In genomic region chr12:48671231-48671856, GRCh38 we compare ENCODE assay signal across 25 cellular contexts. TPM values are rescaled to one million over a fixed set of nuclear protein-coding genes. Genes with fewer than 3 reads are reported as not detected.
DNase-seq lines count a peak whose midpoint lies in the region; FAIRE-seq and TF ChIP-seq lines count a peak whose summit lies in the region.
"Had no signal": no experiment of that assay in that cellular context is flagged by ENCODE, and none has a peak within 500 bp of the region (broad histone marks: within the 10 kb centered on the region; RNA-seq: fewer than 3 reads in every experiment).

No MANE protein-coding gene starts in this region.

- H3K36me3 Mint-ChIP-seq in activated T-helper 1 cell treated with anti-CD3 and anti-CD28 coated beads, Interleukin-12 subunit alpha, Interleukin-12 subunit beta, Interleukin-2, Interleukin-4 antibody, amounts not matched to agents 30 ng/mL and 10 ng/mL and 1 ng/mL, durations not matched to agents 14 hours and 24 hours and 36 hours (ENCODE audit: low read depth): peaks cover 36% of the 10 kb centered on the region

- H3K27ac Mint-ChIP-seq in activated T-helper 1 cell treated with anti-CD3 and anti-CD28 coated beads, Interleukin-12 subunit alpha, Interleukin-12 subunit beta, Interleukin-2, Interleukin-4 antibody, amounts not matched to agents 30 ng/mL and 10 ng/mL and 1 ng/mL, durations not matched to agents 14 hours and 24 hours and 36 hours: peak overlapping the region; percentile 19
- H3K27ac Mint-ChIP-seq: CD8-positive, alpha-beta memory T cell; GM23338; naive B cell had no signal

- DNase-seq in AG10803 (ENCODE audit: low read depth) (peak; percentile 31), keratinocyte (ENCODE audit: low read depth, low spot score) (peak; percentile 92), GF-D8 (lab: John Stamatoyannopoulos, UW) (no peak), NCI-H2196 treated with DMSO at 0.1 percent for 48 hours (lab: John Stamatoyannopoulos, UW; ENCODE audit: unreplicated experiment) (no peak), hepatocyte (ENCODE audit: low spot score) (no peak), NOMO-1 (lab: John Stamatoyannopoulos, UW; ENCODE audit: unreplicated experiment in 2 of 2) (no peak)
- DNase-seq in activated T-helper 1 cell treated with anti-CD3 and anti-CD28 coated beads, Interleukin-12 subunit alpha, Interleukin-12 subunit beta, Interleukin-2, Interleukin-4 antibody, amounts not matched to agents 30 ng/mL and 10 ng/mL and 1 ng/mL, durations not matched to agents 14 hours and 24 hours and 36 hours (ENCODE audit: low spot score): no peak
- DNase-seq: activated CD4-positive, CD25-positive, alpha-beta regulatory T cell treated with anti-CD3 and anti-CD28 coated beads, Interleukin-2, amount 50 U/mL, for 72 hours; activated effector memory CD4-positive, alpha-beta T cell treated with anti-CD3 and anti-CD28 coated beads, Interleukin-2, amount 50 U/mL, for 16 hours; anterior cingulate cortex; CD8-positive, alpha-beta memory T cell; cerebellar nuclear complex; DMS79; effector CD8-positive, alpha-beta T cell; kidney; naive B cell; NCI-H1105; NCI-H526 treated with DMSO at 0.1 percent for 48 hours; OCI-M1; pancreas; stimulated activated naive CD8-positive, alpha-beta T cell treated with anti-CD3 and anti-CD28 coated beads, Interleukin-15, Interleukin-2, amounts not matched to agents 100 U/mL and 50 U/mL, for 24 hours; trophoblast cell had no signal

- no peak overlapping the region for H2AFZ ChIP-seq in keratinocyte (ENCODE audit: control insufficient read depth, low read length)
- H2AFZ ChIP-seq in hepatocyte: no peak overlapping the region
- H2AFZ ChIP-seq: GM23338 had no signal

- dilution Hi-C loops in keratinocyte (cut with MboI; ENCODE audit: extremely low pct_ligation_motif_present, low sequenced_read_pairs): no loop called here

- H3K4me3 Mint-ChIP-seq in activated T-helper 1 cell treated with anti-CD3 and anti-CD28 coated beads, Interleukin-12 subunit alpha, Interleukin-12 subunit beta, Interleukin-2, Interleukin-4 antibody, amounts not matched to agents 30 ng/mL and 10 ng/mL and 1 ng/mL, durations not matched to agents 14 hours and 24 hours and 36 hours: no peak overlapping the region
- H3K4me3 Mint-ChIP-seq: CD8-positive, alpha-beta memory T cell; GM23338; naive B cell had no signal

- no peak for TF ChIP-seq CTCF in AG10803 (conservative IDR thresholded peaks at IDR 0.05; ENCODE audit: low read length)
- no peak for TF ChIP-seq CTCF in HEK293 (tag by site-specific recombination; IDR thresholded peaks at IDR 0.05)
- no peak for TF ChIP-seq CTCF in keratinocyte (optimal IDR thresholded peaks at IDR 0.05 in 1 of 3, IDR thresholded peaks at IDR 0.05 in 1 of 3, conservative IDR thresholded peaks at IDR 0.05 in 1 of 3; ENCODE audit: extremely low read depth in 1 of 3, insufficient read depth in 2 of 3, low read length in 3 of 3)
- no peak for TF ChIP-seq CTCF in hepatocyte (IDR thresholded peaks at IDR 0.05; ENCODE audit: poor library complexity)

- H3K9me3 ChIP-seq in HEK293 (ENCODE audit: control insufficient read depth, insufficient read depth, low read depth, low read length) (no peaks in the 10 kb centered on the region), keratinocyte (ENCODE audit: control insufficient read depth, low read depth, low read length) (no peaks in the 10 kb centered on the region), hepatocyte (ENCODE audit: low read depth) (no peaks in the 10 kb centered on the region)
- H3K9me3 ChIP-seq: pancreas had no signal

- H4K20me1 ChIP-seq in keratinocyte (ENCODE audit: control insufficient read depth, extremely low read depth, insufficient read depth, low read length) (peaks cover 10% of the 10 kb centered on the region), hepatocyte (ENCODE audit: insufficient read depth, poor library complexity, severe bottlenecking) (peaks cover 32% of the 10 kb centered on the region)

- no peaks in the 10 kb centered on the region for H3K27me3 Mint-ChIP-seq in activated T-helper 1 cell treated with anti-CD3 and anti-CD28 coated beads, Interleukin-12 subunit alpha, Interleukin-12 subunit beta, Interleukin-2, Interleukin-4 antibody, amounts not matched to agents 30 ng/mL and 10 ng/mL and 1 ng/mL, durations not matched to agents 14 hours and 24 hours and 36 hours (ENCODE audit: insufficient read depth)
- H3K27me3 Mint-ChIP-seq: CD8-positive, alpha-beta memory T cell; naive B cell had no signal

- H3K4me2 ChIP-seq in keratinocyte (ENCODE audit: control insufficient read depth, extremely low read depth, insufficient read depth, low read depth, low read length): peak overlapping the region; percentile 58
- no peak overlapping the region for H3K4me2 ChIP-seq in hepatocyte
- H3K4me2 ChIP-seq: GM23338, KMS-11 had no signal

- no peaks in the 10 kb centered on the region for H3K9me3 Mint-ChIP-seq in activated T-helper 1 cell treated with anti-CD3 and anti-CD28 coated beads, Interleukin-12 subunit alpha, Interleukin-12 subunit beta, Interleukin-2, Interleukin-4 antibody, amounts not matched to agents 30 ng/mL and 10 ng/mL and 1 ng/mL, durations not matched to agents 14 hours and 24 hours and 36 hours
- H3K9me3 Mint-ChIP-seq: CD8-positive, alpha-beta memory T cell; GM23338; naive B cell had no signal

- H3K36me3 ChIP-seq in HEK293 (ENCODE audit: control insufficient read depth in 2 of 2, insufficient read depth in 1 of 2, low read length in 2 of 2) (peaks cover 89 to 91% of the 10 kb centered on the region in 2 experiments), keratinocyte (ENCODE audit: control insufficient read depth in 2 of 2, extremely low read depth in 1 of 2, insufficient read depth in 2 of 2, low read length in 2 of 2) (peaks cover 29 to 31% of the 10 kb centered on the region in 2 experiments), hepatocyte (replicated peaks; ENCODE audit: insufficient read depth, low read depth) (no peaks in the 10 kb centered on the region)

- H3K4me3 ChIP-seq in AG10803 (ENCODE audit: low read length): no peak overlapping the region
- H3K4me3 ChIP-seq in HEK293 (ENCODE audit: low read depth, low read length): no peak overlapping the region
- H3K4me3 ChIP-seq in keratinocyte (ENCODE audit: control insufficient read depth in 2 of 3, extremely low read depth in 1 of 3, insufficient read depth in 2 of 3, low read depth in 1 of 3, low read length in 3 of 3): no peak overlapping the region
- H3K4me3 ChIP-seq in hepatocyte: no peak overlapping the region
- H3K4me3 ChIP-seq: GM23338, pancreas had no signal

- no peaks in the 10 kb centered on the region for H3K4me1 ChIP-seq in HEK293 (ENCODE audit: control insufficient read depth, insufficient read depth, low read length)
- H3K4me1 ChIP-seq in keratinocyte (ENCODE audit: control insufficient read depth, extremely low read depth, insufficient read depth, low read length): peaks cover 15% of the 10 kb centered on the region
- H3K4me1 ChIP-seq in hepatocyte (ENCODE audit: insufficient read depth): no peaks in the 10 kb centered on the region
- H3K4me1 ChIP-seq: pancreas had no signal

- CTCF ChIA-PET in HEK293 (lab: Yijun Ruan, JAX): interaction anchor here (0.5 to 0.6 kb wide), 2 partner anchors 13 to 90 kb away, joined by 6 read pairs; no protein-coding TSS in a partner anchor

- peaks cover 6% of the 10 kb centered on the region for H3K4me1 Mint-ChIP-seq in activated T-helper 1 cell treated with anti-CD3 and anti-CD28 coated beads, Interleukin-12 subunit alpha, Interleukin-12 subunit beta, Interleukin-2, Interleukin-4 antibody, amounts not matched to agents 30 ng/mL and 10 ng/mL and 1 ng/mL, durations not matched to agents 14 hours and 24 hours and 36 hours (ENCODE audit: low read depth)
- H3K4me1 Mint-ChIP-seq: GM23338 had no signal

- H3K9me1 ChIP-seq in keratinocyte (ENCODE audit: control insufficient read depth, extremely low read depth, insufficient read depth, low read length): no peaks in the 10 kb centered on the region

- H3K27me3 ChIP-seq in keratinocyte (ENCODE audit: control insufficient read depth, extremely low read depth, insufficient read depth, low read length) (no peaks in the 10 kb centered on the region), hepatocyte (no peaks in the 10 kb centered on the region)
- H3K27me3 ChIP-seq: pancreas had no signal

- H3K79me2 ChIP-seq in keratinocyte (ENCODE audit: control insufficient read depth, insufficient read depth, low read length) (peaks cover 48% of the 10 kb centered on the region), hepatocyte (peaks cover 66% of the 10 kb centered on the region)

- no peak overlapping the region for H3K9ac ChIP-seq in keratinocyte (ENCODE audit: control insufficient read depth, extremely low read depth, insufficient read depth, low read length)
- H3K9ac ChIP-seq: KMS-11 had no signal

- FAIRE-seq in keratinocyte (lab: Jason Lieb, UNC): peak; percentile 67
- FAIRE-seq: kidney, pancreas had no signal

- H3K9me2 ChIP-seq in hepatocyte (replicated peaks; ENCODE audit: insufficient read depth): no peaks in the 10 kb centered on the region

- WGBS in hepatocyte (ENCODE audit: low lambda C conversion rate, missing lambda C conversion rate): 93% methylated on average over 7 of the region's 8 CpGs

- intact Hi-C loops in activated T-helper 1 cell treated with anti-CD3 and anti-CD28 coated beads, Interleukin-12 subunit alpha, Interleukin-12 subunit beta, Interleukin-2, Interleukin-4 antibody, amounts not matched to agents 30 ng/mL and 10 ng/mL and 1 ng/mL, durations not matched to agents 14 hours and 24 hours and 36 hours (cut with micrococcal nuclease): no loop called here

- POLR2A ChIA-PET in HEK293 (lab: Yijun Ruan, JAX): interaction anchor here (0.6 to 3.6 kb wide), 2 partner anchors 11 to 15 kb away, joined by 5 to 18 read pairs; partner anchors contain the start of gene KANSL2

- H3K27ac ChIP-seq in HEK293 (ENCODE audit: extremely low read depth, low read depth, low read length): no peak overlapping the region
- H3K27ac ChIP-seq in keratinocyte (ENCODE audit: control insufficient read depth, insufficient read depth, low read length): peak overlapping the region; percentile 58
- no peak overlapping the region for H3K27ac ChIP-seq in hepatocyte
- H3K27ac ChIP-seq: KMS-11, pancreas had no signal

RNA-seq across cellular contexts. Expression of gene KANSL2, which starts 10.7 kb away (rescaled TPM):
- total RNA-seq in activated T-helper 1 cell treated with anti-CD3 and anti-CD28 coated beads, Interleukin-12 subunit alpha, Interleukin-12 subunit beta, Interleukin-2, Interleukin-4 antibody, amounts not matched to agents 30 ng/mL and 10 ng/mL and 1 ng/mL, durations not matched to agents 14 hours and 24 hours and 36 hours: 65.3 and 66.4 TPM in 2 replicates
- polyA plus RNA-seq in keratinocyte (36.1 to 42.8 TPM (median 37.8 TPM) in 3 replicates), hepatocyte (22.6 and 27.1 TPM in 2 replicates)
- polyA plus RNA-seq in keratinocyte (2011; ENCODE audit: low read depth): 18.7 TPM
- polyA plus RNA-seq in keratinocyte (2011; cell fraction: cytosol; rRNA removed): 25.9 and 33.5 TPM in 2 replicates
- polyA plus RNA-seq in keratinocyte (2011; cell fraction: nucleus; rRNA removed): 66.0 and 78.3 TPM in 2 replicates
- polyA plus RNA-seq in keratinocyte (2012; ENCODE audit: low replicate concordance): 23.1 and 26.0 TPM in 2 replicates
- 32.1 to 46.3 TPM (median 39.7 TPM) in 3 replicates for polyA minus RNA-seq in keratinocyte
- polyA minus RNA-seq in keratinocyte (2011; cell fraction: cytosol; rRNA and poly(A)+ RNA removed): 27.8 TPM
- 32.3 and 46.6 TPM in 2 replicates for polyA minus RNA-seq in keratinocyte (2011; cell fraction: nucleus; rRNA and poly(A)+ RNA removed)
- total RNA-seq in hepatocyte: 30.3 and 33.3 TPM in 2 replicates

RNA-seq across cellular contexts. Expression of gene CCNT1, which starts 45.2 kb away (rescaled TPM):
- 67.2 and 67.7 TPM in 2 replicates for total RNA-seq in activated T-helper 1 cell treated with anti-CD3 and anti-CD28 coated beads, Interleukin-12 subunit alpha, Interleukin-12 subunit beta, Interleukin-2, Interleukin-4 antibody, amounts not matched to agents 30 ng/mL and 10 ng/mL and 1 ng/mL, durations not matched to agents 14 hours and 24 hours and 36 hours
- polyA plus RNA-seq in keratinocyte (20.4 to 23.4 TPM (median 22.5 TPM) in 3 replicates), hepatocyte (5.0 and 5.2 TPM in 2 replicates)
- polyA plus RNA-seq in keratinocyte (2011; ENCODE audit: low read depth): 19.1 TPM
- polyA plus RNA-seq in keratinocyte (2011; cell fraction: cytosol; rRNA removed): 4.5 and 11.8 TPM in 2 replicates
- polyA plus RNA-seq in keratinocyte (2011; cell fraction: nucleus; rRNA removed): 29.5 and 38.2 TPM in 2 replicates
- 9.9 and 11.4 TPM in 2 replicates for polyA plus RNA-seq in keratinocyte (2012; ENCODE audit: low replicate concordance)
- polyA minus RNA-seq in keratinocyte: 8.4 to 112 TPM (median 107 TPM) in 3 replicates
- 14.4 TPM for polyA minus RNA-seq in keratinocyte (2011; cell fraction: cytosol; rRNA and poly(A)+ RNA removed)
- polyA minus RNA-seq in keratinocyte (2011; cell fraction: nucleus; rRNA and poly(A)+ RNA removed): 32.2 and 69.1 TPM in 2 replicates
- total RNA-seq in hepatocyte: 27.0 and 35.1 TPM in 2 replicates

Comparison
In these comparisons a context has a peak if more than half of its experiments do, and no peak if none do; other contexts are left out.
1. DNase-seq: peak in AG10803 (single experiment) and keratinocyte (single experiment); none in activated T-helper 1 cell treated with anti-CD3 and anti-CD28 coated beads, Interleukin-12 subunit alpha, Interleukin-12 subunit beta, Interleukin-2, Interleukin-4 antibody, amounts not matched to agents 30 ng/mL and 10 ng/mL and 1 ng/mL, durations not matched to agents 14 hours and 24 hours and 36 hours (single experiment), GF-D8 (single experiment), NCI-H2196 treated with DMSO at 0.1 percent for 48 hours (single experiment), hepatocyte (single experiment) and NOMO-1 (0 of 2).